ENCODE assay signal across 1 cellular context in genomic region chr14:101947904-101948665, GRCh38.
A peak's percentile ranks its signal among the peaks of the same experiment; 100 is the strongest.
TF ChIP-seq lines count a peak whose summit lies in the region.

No MANE protein-coding gene starts in this region.

TF ChIP-seq in HepG2, 621 proteins besides CTCF, POLR2A, EP300 and RAD21 (continued from another document and continues in another):
- TF ChIP-seq ZNF225 (CRISPR knock-in tag; IDR thresholded peaks at IDR 0.05) (peak; percentile 21; the same call in 1 of the 2 replicates), ZFAT (CRISPR knock-in tag; conservative IDR thresholded peaks at IDR 0.05) (no peak), PRPF4 (IDR thresholded peaks at IDR 0.05; ENCODE audit: low read depth, low read length, poor library complexity, severe bottlenecking) (no peak), SALL1 (CRISPR knock-in tag; IDR thresholded peaks at IDR 0.05) (peak; percentile 87), ZNF121 (CRISPR knock-in tag; IDR thresholded peaks at IDR 0.05) (no peak), SMAD9 (CRISPR knock-in tag; IDR thresholded peaks at IDR 0.05) (no peak), NR0B2 (CRISPR knock-in tag; IDR thresholded peaks at IDR 0.05) (peak; percentile 7; the same call in 1 of the 2 replicates), ARNT2 (CRISPR knock-in tag; IDR thresholded peaks at IDR 0.05; ENCODE audit: low read depth) (peak; percentile 87), BCL3 (CRISPR knock-in tag; IDR thresholded peaks at IDR 0.05) (0 out of 2 replicates have a peak, but pooled peaks have one; percentile 22), ZFX (CRISPR knock-in tag; IDR thresholded peaks at IDR 0.05; ENCODE audit: low read depth) (peak; percentile 87), GMEB1 (CRISPR knock-in tag; IDR thresholded peaks at IDR 0.05; ENCODE audit: borderline replicate concordance) (peak; percentile 89), NFYB (CRISPR knock-in tag; IDR thresholded peaks at IDR 0.05) (peak; percentile 98), ZNF746 (CRISPR knock-in tag; IDR thresholded peaks at IDR 0.05) (no peak), ZFP82 (CRISPR knock-in tag; IDR thresholded peaks at IDR 0.05; ENCODE audit: borderline replicate concordance) (no peak), ZNF503 (CRISPR knock-in tag; IDR thresholded peaks at IDR 0.05) (peak; percentile 73; the same call in 1 of the 2 replicates), KLF12 (CRISPR knock-in tag; IDR thresholded peaks at IDR 0.05; ENCODE audit: borderline replicate concordance) (peak; percentile 84), ZNF383 (CRISPR knock-in tag; IDR thresholded peaks at IDR 0.05; ENCODE audit: borderline replicate concordance) (no peak), DR1 (CRISPR knock-in tag; IDR thresholded peaks at IDR 0.05) (peak; percentile 94; the same call in 1 of the 2 replicates), ZNF75D (CRISPR knock-in tag; IDR thresholded peaks at IDR 0.05; ENCODE audit: borderline replicate concordance) (no peak), ZBTB21 (CRISPR knock-in tag; IDR thresholded peaks at IDR 0.05) (peak; percentile 90), ETV5 (CRISPR knock-in tag; IDR thresholded peaks at IDR 0.05; ENCODE audit: borderline replicate concordance) (0 out of 2 replicates have a peak, but pooled peaks have one; percentile 7), NFKBIZ (CRISPR knock-in tag; IDR thresholded peaks at IDR 0.05) (peak; percentile 33; the same call in 1 of the 2 replicates), CENPBD1 (CRISPR knock-in tag; IDR thresholded peaks at IDR 0.05; ENCODE audit: borderline replicate concordance, low read depth) (no peak), E2F5 (CRISPR knock-in tag; conservative IDR thresholded peaks at IDR 0.05) (no peak; the same call in 1 of the 2 replicates), BRD4 (CRISPR knock-in tag; IDR thresholded peaks at IDR 0.05) (peak; percentile 77; the same call in 1 of the 2 replicates), ZKSCAN5 (CRISPR knock-in tag; IDR thresholded peaks at IDR 0.05) (0 out of 2 replicates have a peak, but pooled peaks have one; percentile 12), KAT7 (CRISPR knock-in tag; IDR thresholded peaks at IDR 0.05; ENCODE audit: borderline replicate concordance) (no peak), MIER2 (CRISPR knock-in tag; IDR thresholded peaks at IDR 0.05) (no peak), ZBTB40 (IDR thresholded peaks at IDR 0.05) (no peak), ZBTB40 (CRISPR knock-in tag; IDR thresholded peaks at IDR 0.05) (peak; percentile 66; the same call in 1 of the 2 replicates), ATAD3A (CRISPR knock-in tag; IDR thresholded peaks at IDR 0.05) (no peak), DMTF1 (CRISPR knock-in tag; IDR thresholded peaks at IDR 0.05) (no peak), ZBTB37 (CRISPR knock-in tag; IDR thresholded peaks at IDR 0.05) (no peak), SNAI1 (CRISPR knock-in tag; IDR thresholded peaks at IDR 0.05; ENCODE audit: borderline replicate concordance) (no peak; the same call in 1 of the 2 replicates), ZNF160 (CRISPR knock-in tag; IDR thresholded peaks at IDR 0.05) (peak; percentile 50; the same call in 1 of the 2 replicates)
